Comparison of ENCODE assay signal across 1 cellular context in the genomic region with DNA sequence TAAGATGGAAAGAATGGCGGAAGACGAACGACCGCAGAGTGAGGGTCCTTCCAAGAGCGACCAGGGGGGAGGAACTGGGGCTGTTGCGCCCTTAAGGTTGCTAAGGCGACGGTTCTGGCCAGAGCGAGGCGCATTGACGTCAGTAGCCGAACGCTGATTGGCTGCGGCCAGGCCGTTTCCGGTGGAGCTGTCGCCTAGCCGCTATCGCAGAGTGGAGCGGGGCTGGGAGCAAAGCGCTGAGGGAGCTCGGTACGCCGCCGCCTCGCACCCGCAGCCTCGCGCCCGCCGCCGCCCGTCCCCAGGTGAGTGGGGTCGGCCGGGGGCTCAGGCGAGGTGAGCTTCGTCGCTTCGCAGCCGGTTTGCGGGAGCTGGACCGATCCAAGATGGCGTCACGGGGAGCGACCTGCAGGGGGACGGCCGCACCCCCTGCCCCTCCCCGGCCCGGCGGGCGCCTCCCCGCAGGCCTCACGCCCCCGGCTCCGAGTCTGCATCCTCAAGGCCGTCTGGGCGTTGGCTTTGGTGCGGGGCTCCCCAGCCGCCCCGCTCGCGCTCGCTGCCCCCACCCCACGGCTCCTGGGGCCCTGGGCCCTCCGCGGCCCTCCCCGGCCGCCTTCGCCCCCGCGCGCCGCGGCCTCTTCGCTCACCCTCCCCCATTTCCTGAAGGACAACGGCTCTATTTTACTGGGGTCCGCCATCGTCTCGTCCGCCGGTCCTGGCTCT.
A peak's percentile ranks its signal among the peaks of the same experiment; 100 is the strongest.
TF ChIP-seq lines count a peak whose summit lies in the region.

A gene (plus strand): TSS at position 184 of the 720 bp plus-strand sequence. CDS start 2,970 bp downstream, outside the sequence.

TF ChIP-seq in HepG2, 621 proteins besides CTCF, POLR2A, EP300 and RAD21 (continued from another document and continues in another):
- TF ChIP-seq, protein P1, sequence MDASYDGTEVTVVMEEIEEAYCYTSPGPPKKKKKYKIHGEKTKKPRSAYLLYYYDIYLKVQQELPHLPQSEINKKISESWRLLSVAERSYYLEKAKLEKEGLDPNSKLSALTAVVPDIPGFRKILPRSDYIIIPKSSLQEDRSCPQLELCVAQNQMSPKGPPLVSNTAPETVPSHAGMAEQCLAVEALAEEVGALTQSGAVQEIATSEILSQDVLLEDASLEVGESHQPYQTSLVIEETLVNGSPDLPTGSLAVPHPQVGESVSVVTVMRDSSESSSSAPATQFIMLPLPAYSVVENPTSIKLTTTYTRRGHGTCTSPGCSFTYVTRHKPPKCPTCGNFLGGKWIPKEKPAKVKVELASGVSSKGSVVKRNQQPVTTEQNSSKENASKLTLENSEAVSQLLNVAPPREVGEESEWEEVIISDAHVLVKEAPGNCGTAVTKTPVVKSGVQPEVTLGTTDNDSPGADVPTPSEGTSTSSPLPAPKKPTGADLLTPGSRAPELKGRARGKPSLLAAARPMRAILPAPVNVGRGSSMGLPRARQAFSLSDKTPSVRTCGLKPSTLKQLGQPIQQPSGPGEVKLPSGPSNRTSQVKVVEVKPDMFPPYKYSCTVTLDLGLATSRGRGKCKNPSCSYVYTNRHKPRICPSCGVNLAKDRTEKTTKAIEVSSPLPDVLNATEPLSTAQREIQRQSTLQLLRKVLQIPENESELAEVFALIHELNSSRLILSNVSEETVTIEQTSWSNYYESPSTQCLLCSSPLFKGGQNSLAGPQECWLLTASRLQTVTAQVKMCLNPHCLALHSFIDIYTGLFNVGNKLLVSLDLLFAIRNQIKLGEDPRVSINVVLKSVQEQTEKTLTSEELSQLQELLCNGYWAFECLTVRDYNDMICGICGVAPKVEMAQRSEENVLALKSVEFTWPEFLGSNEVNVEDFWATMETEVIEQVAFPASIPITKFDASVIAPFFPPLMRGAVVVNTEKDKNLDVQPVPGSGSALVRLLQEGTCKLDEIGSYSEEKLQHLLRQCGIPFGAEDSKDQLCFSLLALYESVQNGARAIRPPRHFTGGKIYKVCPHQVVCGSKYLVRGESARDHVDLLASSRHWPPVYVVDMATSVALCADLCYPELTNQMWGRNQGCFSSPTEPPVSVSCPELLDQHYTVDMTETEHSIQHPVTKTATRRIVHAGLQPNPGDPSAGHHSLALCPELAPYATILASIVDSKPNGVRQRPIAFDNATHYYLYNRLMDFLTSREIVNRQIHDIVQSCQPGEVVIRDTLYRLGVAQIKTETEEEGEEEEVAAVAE (CRISPR knock-in tag; IDR thresholded peaks at IDR 0.05; ENCODE audit: borderline replicate concordance) = no peak
- no peak for TF ChIP-seq NR2F2 (IDR thresholded peaks at IDR 0.05; ENCODE audit: borderline replicate concordance, low read depth)
- TF ChIP-seq LCORL (IDR thresholded peaks at IDR 0.05) = no peak
- TF ChIP-seq LCORL (CRISPR knock-in tag; IDR thresholded peaks at IDR 0.05) = 0 out of 2 replicates have a peak, but pooled peaks have one; percentile 32
- TF ChIP-seq, protein P2, sequence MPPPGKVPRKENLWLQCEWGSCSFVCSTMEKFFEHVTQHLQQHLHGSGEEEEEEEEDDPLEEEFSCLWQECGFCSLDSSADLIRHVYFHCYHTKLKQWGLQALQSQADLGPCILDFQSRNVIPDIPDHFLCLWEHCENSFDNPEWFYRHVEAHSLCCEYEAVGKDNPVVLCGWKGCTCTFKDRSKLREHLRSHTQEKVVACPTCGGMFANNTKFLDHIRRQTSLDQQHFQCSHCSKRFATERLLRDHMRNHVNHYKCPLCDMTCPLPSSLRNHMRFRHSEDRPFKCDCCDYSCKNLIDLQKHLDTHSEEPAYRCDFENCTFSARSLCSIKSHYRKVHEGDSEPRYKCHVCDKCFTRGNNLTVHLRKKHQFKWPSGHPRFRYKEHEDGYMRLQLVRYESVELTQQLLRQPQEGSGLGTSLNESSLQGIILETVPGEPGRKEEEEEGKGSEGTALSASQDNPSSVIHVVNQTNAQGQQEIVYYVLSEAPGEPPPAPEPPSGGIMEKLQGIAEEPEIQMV (CRISPR knock-in tag; IDR thresholded peaks at IDR 0.05; ENCODE audit: low read depth) = no peak
- peak; percentile 75; the same call in 1 of the 2 replicates for TF ChIP-seq ZFX (CRISPR knock-in tag; IDR thresholded peaks at IDR 0.05; ENCODE audit: low read depth)
- TF ChIP-seq CC2D1A (CRISPR knock-in tag; IDR thresholded peaks at IDR 0.05) = no peak
- TF ChIP-seq RFXAP (CRISPR knock-in tag; IDR thresholded peaks at IDR 0.05; ENCODE audit: borderline replicate concordance) = peak; percentile 95
- TF ChIP-seq XBP1 (CRISPR knock-in tag; IDR thresholded peaks at IDR 0.05) = no peak
- TF ChIP-seq ARNT (IDR thresholded peaks at IDR 0.05) = no peak
- TF ChIP-seq CEBPG (CRISPR knock-in tag; IDR thresholded peaks at IDR 0.05) = no peak
- TF ChIP-seq KDM4B (CRISPR knock-in tag; IDR thresholded peaks at IDR 0.05) = no peak; the same call in 1 of the 2 replicates
- peak; percentile 87 for TF ChIP-seq REPIN1 (CRISPR knock-in tag; IDR thresholded peaks at IDR 0.05; ENCODE audit: borderline replicate concordance, low read depth)
- no peak for TF ChIP-seq ZBTB7A (CRISPR knock-in tag; IDR thresholded peaks at IDR 0.05)
- no peak for TF ChIP-seq ZNF180 (CRISPR knock-in tag; IDR thresholded peaks at IDR 0.05; ENCODE audit: borderline replicate concordance, low read depth)
- TF ChIP-seq GTF2F1 (IDR thresholded peaks at IDR 0.05; ENCODE audit: low read length) = no peak
- no peak for TF ChIP-seq SIX4 (CRISPR knock-in tag; IDR thresholded peaks at IDR 0.05)
- TF ChIP-seq, protein P3, sequence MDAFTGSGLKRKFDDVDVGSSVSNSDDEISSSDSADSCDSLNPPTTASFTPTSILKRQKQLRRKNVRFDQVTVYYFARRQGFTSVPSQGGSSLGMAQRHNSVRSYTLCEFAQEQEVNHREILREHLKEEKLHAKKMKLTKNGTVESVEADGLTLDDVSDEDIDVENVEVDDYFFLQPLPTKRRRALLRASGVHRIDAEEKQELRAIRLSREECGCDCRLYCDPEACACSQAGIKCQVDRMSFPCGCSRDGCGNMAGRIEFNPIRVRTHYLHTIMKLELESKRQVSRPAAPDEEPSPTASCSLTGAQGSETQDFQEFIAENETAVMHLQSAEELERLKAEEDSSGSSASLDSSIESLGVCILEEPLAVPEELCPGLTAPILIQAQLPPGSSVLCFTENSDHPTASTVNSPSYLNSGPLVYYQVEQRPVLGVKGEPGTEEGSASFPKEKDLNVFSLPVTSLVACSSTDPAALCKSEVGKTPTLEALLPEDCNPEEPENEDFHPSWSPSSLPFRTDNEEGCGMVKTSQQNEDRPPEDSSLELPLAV (CRISPR knock-in tag; conservative IDR thresholded peaks at IDR 0.05; ENCODE audit: low read depth) = no peak
- TF ChIP-seq ZNF431 (CRISPR knock-in tag; IDR thresholded peaks at IDR 0.05; ENCODE audit: borderline replicate concordance, low read depth) = 0 out of 2 replicates have a peak, but pooled peaks have one; percentile 89
- TF ChIP-seq, protein P4, sequence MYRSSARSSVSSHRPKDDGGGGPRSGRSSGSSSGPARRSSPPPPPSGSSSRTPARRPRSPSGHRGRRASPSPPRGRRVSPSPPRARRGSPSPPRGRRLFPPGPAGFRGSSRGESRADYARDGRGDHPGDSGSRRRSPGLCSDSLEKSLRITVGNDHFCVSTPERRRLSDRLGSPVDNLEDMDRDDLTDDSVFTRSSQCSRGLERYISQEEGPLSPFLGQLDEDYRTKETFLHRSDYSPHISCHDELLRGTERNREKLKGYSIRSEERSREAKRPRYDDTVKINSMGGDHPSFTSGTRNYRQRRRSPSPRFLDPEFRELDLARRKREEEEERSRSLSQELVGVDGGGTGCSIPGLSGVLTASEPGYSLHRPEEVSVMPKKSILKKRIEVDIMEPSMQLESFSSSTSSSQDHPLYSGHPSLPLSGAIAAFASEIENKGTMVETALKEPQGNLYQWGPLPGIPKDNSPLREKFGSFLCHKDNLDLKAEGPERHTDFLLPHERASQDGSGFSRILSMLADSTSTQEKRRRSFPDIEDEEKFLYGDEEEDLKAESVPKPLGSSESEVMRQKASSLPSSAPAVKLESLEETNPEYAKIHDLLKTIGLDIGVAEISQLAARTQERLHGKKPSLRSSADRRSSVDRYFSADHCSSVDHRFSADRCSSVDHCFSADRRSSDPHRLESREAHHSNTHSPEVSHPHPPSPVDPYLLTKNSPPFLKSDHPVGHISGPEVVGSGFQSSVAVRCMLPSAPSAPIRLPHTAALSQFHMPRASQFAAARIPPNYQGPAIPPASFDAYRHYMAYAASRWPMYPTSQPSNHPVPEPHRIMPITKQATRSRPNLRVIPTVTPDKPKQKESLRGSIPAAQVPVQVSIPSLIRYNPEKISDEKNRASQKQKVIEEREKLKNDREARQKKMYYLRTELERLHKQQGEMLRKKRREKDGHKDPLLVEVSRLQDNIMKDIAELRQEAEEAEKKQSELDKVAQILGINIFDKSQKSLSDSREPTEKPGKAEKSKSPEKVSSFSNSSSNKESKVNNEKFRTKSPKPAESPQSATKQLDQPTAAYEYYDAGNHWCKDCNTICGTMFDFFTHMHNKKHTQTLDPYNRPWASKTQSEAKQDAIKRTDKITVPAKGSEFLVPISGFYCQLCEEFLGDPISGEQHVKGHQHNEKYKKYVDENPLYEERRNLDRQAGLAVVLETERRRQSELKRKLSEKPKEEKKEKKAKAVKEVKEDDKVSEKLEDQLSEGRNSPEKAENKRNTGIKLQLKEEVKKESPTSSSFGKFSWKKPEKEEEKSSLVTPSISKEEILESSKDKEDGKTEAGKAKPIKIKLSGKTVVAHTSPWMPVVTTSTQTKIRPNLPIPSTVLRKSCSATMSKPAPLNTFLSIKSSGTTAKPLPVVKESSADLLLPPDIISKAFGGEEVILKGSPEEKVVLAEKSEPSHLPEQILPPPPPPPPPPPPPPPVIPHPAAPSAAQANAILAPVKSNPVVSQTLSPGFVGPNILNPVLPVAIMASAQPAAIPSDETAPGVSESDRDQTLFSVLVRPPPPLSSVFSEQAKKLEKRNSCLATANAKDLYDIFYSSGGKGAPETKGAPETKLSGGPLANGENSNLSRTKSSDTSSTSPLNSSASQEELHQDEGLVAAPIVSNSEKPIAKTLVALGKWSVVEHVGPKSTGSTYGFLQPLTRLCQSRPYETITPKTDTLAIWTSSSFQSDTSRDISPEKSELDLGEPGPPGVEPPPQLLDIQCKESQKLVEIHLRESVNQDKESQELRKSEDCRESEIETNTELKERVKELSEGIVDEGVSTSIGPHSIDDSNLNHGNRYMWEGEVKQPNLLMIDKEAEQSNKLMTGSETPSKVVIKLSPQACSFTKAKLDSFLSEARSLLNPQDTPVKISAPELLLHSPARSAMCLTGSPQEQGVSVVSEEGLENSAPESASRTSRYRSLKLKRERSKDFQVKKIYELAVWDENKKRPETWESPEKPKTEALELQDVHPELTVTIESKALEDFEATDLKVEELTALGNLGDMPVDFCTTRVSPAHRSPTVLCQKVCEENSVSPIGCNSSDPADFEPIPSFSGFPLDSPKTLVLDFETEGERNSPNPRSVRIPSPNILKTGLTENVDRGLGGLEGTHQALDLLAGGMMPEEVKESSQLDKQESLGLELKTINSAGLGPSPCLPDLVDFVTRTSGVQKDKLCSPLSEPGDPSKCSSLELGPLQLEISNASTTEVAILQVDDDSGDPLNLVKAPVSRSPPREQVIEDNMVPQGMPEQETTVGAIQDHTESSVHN (CRISPR knock-in tag; IDR thresholded peaks at IDR 0.05) = no peak
- TF ChIP-seq, protein P5, sequence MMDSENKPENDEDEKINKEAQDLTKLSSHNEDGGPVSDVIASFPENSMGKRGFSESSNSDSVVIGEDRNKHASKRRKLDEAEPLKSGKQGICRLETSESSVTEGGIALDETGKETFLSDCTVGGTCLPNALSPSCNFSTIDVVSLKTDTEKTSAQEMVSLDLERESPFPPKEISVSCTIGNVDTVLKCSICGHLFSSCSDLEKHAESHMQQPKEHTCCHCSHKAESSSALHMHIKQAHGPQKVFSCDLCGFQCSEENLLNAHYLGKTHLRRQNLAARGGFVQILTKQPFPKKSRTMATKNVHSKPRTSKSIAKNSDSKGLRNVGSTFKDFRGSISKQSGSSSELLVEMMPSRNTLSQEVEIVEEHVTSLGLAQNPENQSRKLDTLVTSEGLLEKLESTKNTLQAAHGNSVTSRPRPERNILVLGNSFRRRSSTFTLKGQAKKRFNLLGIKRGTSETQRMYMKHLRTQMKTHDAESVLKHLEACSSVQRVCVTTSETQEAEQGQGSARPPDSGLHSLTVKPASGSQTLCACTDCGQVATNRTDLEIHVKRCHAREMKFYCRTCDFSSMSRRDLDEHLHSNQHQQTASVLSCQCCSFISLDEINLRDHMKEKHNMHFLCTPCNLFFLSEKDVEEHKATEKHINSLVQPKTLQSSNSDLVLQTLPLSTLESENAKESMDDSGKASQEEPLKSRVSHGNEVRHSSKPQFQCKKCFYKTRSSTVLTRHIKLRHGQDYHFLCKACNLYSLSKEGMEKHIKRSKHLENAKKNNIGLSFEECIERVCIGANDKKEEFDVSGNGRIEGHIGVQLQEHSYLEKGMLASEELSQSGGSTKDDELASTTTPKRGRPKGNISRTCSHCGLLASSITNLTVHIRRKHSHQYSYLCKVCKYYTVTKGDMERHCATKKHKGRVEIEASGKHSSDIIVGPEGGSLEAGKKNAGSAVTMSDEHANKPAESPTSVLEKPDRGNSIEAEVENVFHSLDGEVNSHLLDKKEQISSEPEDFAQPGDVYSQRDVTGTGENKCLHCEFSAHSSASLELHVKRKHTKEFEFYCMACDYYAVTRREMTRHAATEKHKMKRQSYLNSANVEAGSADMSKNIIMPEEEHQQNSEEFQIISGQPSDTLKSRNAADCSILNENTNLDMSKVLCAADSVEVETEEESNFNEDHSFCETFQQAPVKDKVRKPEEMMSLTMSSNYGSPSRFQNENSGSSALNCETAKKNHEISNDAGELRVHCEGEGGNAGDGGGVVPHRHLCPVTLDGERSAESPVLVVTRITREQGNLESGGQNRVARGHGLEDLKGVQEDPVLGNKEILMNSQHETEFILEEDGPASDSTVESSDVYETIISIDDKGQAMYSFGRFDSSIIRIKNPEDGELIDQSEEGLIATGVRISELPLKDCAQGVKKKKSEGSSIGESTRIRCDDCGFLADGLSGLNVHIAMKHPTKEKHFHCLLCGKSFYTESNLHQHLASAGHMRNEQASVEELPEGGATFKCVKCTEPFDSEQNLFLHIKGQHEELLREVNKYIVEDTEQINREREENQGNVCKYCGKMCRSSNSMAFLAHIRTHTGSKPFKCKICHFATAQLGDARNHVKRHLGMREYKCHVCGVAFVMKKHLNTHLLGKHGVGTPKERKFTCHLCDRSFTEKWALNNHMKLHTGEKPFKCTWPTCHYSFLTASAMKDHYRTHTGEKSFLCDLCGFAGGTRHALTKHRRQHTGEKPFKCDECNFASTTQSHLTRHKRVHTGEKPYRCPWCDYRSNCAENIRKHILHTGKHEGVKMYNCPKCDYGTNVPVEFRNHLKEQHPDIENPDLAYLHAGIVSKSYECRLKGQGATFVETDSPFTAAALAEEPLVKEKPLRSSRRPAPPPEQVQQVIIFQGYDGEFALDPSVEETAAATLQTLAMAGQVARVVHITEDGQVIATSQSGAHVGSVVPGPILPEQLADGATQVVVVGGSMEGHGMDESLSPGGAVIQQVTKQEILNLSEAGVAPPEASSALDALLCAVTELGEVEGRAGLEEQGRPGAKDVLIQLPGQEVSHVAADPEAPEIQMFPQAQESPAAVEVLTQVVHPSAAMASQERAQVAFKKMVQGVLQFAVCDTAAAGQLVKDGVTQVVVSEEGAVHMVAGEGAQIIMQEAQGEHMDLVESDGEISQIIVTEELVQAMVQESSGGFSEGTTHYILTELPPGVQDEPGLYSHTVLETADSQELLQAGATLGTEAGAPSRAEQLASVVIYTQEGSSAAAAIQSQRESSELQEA (CRISPR knock-in tag; IDR thresholded peaks at IDR 0.05; ENCODE audit: not compliant biosample characterization) = peak; percentile 42
- no peak; the same call in 1 of the 2 replicates for TF ChIP-seq SMYD3 (CRISPR knock-in tag; IDR thresholded peaks at IDR 0.05)
- TF ChIP-seq HES4 (CRISPR knock-in tag; IDR thresholded peaks at IDR 0.05; ENCODE audit: borderline replicate concordance) = no peak
- no peak for TF ChIP-seq ZNF589 (CRISPR knock-in tag; conservative IDR thresholded peaks at IDR 0.05)
- TF ChIP-seq ZBTB20 (CRISPR knock-in tag; IDR thresholded peaks at IDR 0.05; ENCODE audit: borderline replicate concordance, low read depth) = peak; percentile 20; the same call in 1 of the 2 replicates
